In genomic region chr2:159101755-159102489, GRCh38 we compare ENCODE assay signal across 26 cellular contexts.
DNase-seq lines count a peak whose midpoint lies in the region; ATAC-seq, FAIRE-seq and TF ChIP-seq lines count a peak whose summit lies in the region.
"Had no signal": no experiment of that assay in that cellular context is flagged by ENCODE, and none has a peak within 500 bp of the region (broad histone marks: within the 10 kb centered on the region; RNA-seq: fewer than 3 reads in every experiment).

No MANE protein-coding gene starts in this region.

- no peak overlapping the region for H3K4me3 Mint-ChIP-seq in GM23338
- H3K4me3 Mint-ChIP-seq: natural killer cell treated with Interleukin-12 subunit alpha and Interleukin-12 subunit beta and Interleukin-15 and Interleukin-18, amount 100 ng/mL, for 72 hours; T-helper 2 cell treated with Interferon-gamma antibody and Interleukin-4, amounts not matched to agents 5 μg/mL and 100 μg/mL, for 36 hours; WTC11 had no signal

- peaks cover 3% of the 10 kb centered on the region; the same call in 2 of the 3 replicates for H3K9me3 Mint-ChIP-seq in GM23338
- H3K9me3 Mint-ChIP-seq: natural killer cell treated with Interleukin-12 subunit alpha and Interleukin-12 subunit beta and Interleukin-15 and Interleukin-18, amount 100 ng/mL, for 72 hours had no signal

- H3K4me3 ChIP-seq in A549 (no peak overlapping the region), lung (no peak overlapping the region), GM23338 (no peak overlapping the region)
- H3K4me3 ChIP-seq: esophagus squamous epithelium, gastrocnemius medialis, HAP-1, Peyer's patch, SK-N-MC, vagina had no signal

- H3K27me3 Mint-ChIP-seq in GM23338 (ENCODE audit: insufficient read depth, low read depth, poor library complexity), result peaks cover 2% of the 10 kb centered on the region

- peaks cover 3% of the 10 kb centered on the region; the same call in 2 of the 3 replicates for H3K36me3 Mint-ChIP-seq in GM23338 (ENCODE audit: low read depth)
- H3K36me3 Mint-ChIP-seq: natural killer cell treated with Interleukin-12 subunit alpha and Interleukin-12 subunit beta and Interleukin-15 and Interleukin-18, amount 100 ng/mL, for 72 hours had no signal

- H3K4me2 ChIP-seq in A549 (no peak overlapping the region), GM23338 (no peak overlapping the region)

- DNase-seq in A549 (ENCODE audit: low read depth in 1 of 2, low spot score in 1 of 2), result no peak
- peak; percentile 36 for DNase-seq in NCI-H510A (lab: John Stamatoyannopoulos, UW)
- DNase-seq in globus pallidus (ENCODE audit: low spot score), result peak; percentile 51
- DNase-seq in lung (ENCODE audit: low spot score), result peak; percentile 25
- no peak for DNase-seq in NCI-H1436 (lab: John Stamatoyannopoulos, UW)
- no peak for DNase-seq in GM23338 (ENCODE audit: low spot score)
- DNase-seq in HTR-8/SVneo (ENCODE audit: insufficient read length, low spot score), result no peak
- DNase-seq: ACHN; activated CD8-positive, alpha-beta memory T cell treated with anti-CD3 and anti-CD28 coated beads, Interleukin-2, amount 50 U/mL, for 4 hours; activated effector memory CD4-positive, alpha-beta T cell treated with Interleukin-2 at 50 U/mL for 16 hours; effector memory CD4-positive, alpha-beta T cell; esophagus squamous epithelium; gastrocnemius medialis; NCI-H1694 treated with DMSO at 0.1 percent for 48 hours; NCI-H226; Peyer's patch had no signal

- TF ChIP-seq RAD21 in A549 (conservative IDR thresholded peaks at IDR 0.05 in 1 of 2, IDR thresholded peaks at IDR 0.05 in 1 of 2), result no peak

- H3K27ac ChIP-seq in A549 (peak overlapping the region in 1 of 2 experiments; percentile 42; a peak in 1 of 6 replicates), lung (ENCODE audit: low read depth in 1 of 2, low read length in 1 of 2) (no peak overlapping the region), GM23338 (ENCODE audit: low read depth) (no peak overlapping the region)
- H3K27ac ChIP-seq: esophagus squamous epithelium, gastrocnemius medialis, parathyroid adenoma, SK-N-MC, vagina had no signal

- no peaks in the 10 kb centered on the region for H3K9me2 ChIP-seq in GM23338 (ENCODE audit: insufficient read depth)

- 96% methylated on average over 7 of the region's 8 CpGs for WGBS in A549 (ENCODE audit: missing lambda C conversion rate)
- WGBS in lung, 2 donors, result 81 to 90% methylated on average over 7 of the region's 8 CpGs

- no peak for TF ChIP-seq POLR2A in A549 (IDR thresholded peaks at IDR 0.05; ENCODE audit: low read length)

- H3K9me3 ChIP-seq in A549 (peaks cover 3% of the 10 kb centered on the region; the same call in 1 of the 3 replicates), lung (ENCODE audit: control insufficient read depth in 2 of 2, insufficient read depth in 1 of 2, low read length in 1 of 2) (no peaks in the 10 kb centered on the region)
- H3K9me3 ChIP-seq: gastrocnemius medialis, HAP-1, Peyer's patch, vagina had no signal

- no peak for ATAC-seq in A549
- ATAC-seq in lung (ENCODE audit: insufficient read depth, low FRiP score), result no peak
- ATAC-seq in HG02763 (IDR thresholded peaks at IDR 0.05; ENCODE audit: unreplicated experiment), result no peak
- no peak for ATAC-seq in GM23338
- ATAC-seq: gastrocnemius medialis; natural killer cell treated with Interleukin-12 subunit alpha and Interleukin-12 subunit beta and Interleukin-15 and Interleukin-18, amount 100 ng/mL, for 72 hours; WTC11 had no signal

- no peak overlapping the region for H3K27ac Mint-ChIP-seq in GM23338
- H3K27ac Mint-ChIP-seq: natural killer cell treated with Interleukin-12 subunit alpha and Interleukin-12 subunit beta and Interleukin-15 and Interleukin-18, amount 100 ng/mL, for 72 hours; T-helper 2 cell treated with Interferon-gamma antibody and Interleukin-4, amounts not matched to agents 5 μg/mL and 100 μg/mL, for 36 hours; WTC11 had no signal

- no peak for TF ChIP-seq EP300 in A549 (IDR thresholded peaks at IDR 0.05)

- H3K36me3 ChIP-seq in lung (ENCODE audit: control insufficient read depth in 2 of 2, insufficient read depth in 2 of 2, low read length in 2 of 2) (peaks cover 0 to 3% of the 10 kb centered on the region in 2 donors), GM23338 (ENCODE audit: insufficient read depth) (no peaks in the 10 kb centered on the region)
- H3K36me3 ChIP-seq: gastrocnemius medialis, HAP-1, Peyer's patch, vagina had no signal

- H3F3A ChIP-seq in GM23338 (replicated peaks; ENCODE audit: low read depth), result no peaks in the 10 kb centered on the region

- no peaks in the 10 kb centered on the region for H3K79me2 ChIP-seq in GM23338 (replicated peaks; ENCODE audit: insufficient read depth)
- H3K79me2 ChIP-seq: parathyroid adenoma had no signal

- TF ChIP-seq CTCF in A549 (IDR thresholded peaks at IDR 0.05) (no peak), lung (IDR thresholded peaks at IDR 0.05; ENCODE audit: control extremely low read depth, extremely low read depth) (no peak), GM23338 (conservative IDR thresholded peaks at IDR 0.05; ENCODE audit: low read depth in 2 of 2) (no peak)

- H3K27me3 ChIP-seq in lung (ENCODE audit: control insufficient read depth, insufficient read depth) (no peaks in the 10 kb centered on the region), GM23338 (ENCODE audit: insufficient read depth) (no peaks in the 10 kb centered on the region)
- H3K27me3 ChIP-seq: esophagus squamous epithelium, gastrocnemius medialis, Peyer's patch, vagina had no signal

- H3K4me1 Mint-ChIP-seq in GM23338, result peaks cover 5% of the 10 kb centered on the region; the same call in 2 of the 3 replicates

- CTCF ChIA-PET in A549 (lab: Yijun Ruan, JAX), result no interaction called here

- POLR2A ChIA-PET in A549 (lab: Yijun Ruan, JAX), result no interaction called here

- no peak overlapping the region for H2AFZ ChIP-seq in GM23338
- H2AFZ ChIP-seq: parathyroid adenoma had no signal

- no peaks in the 10 kb centered on the region for H4K20me1 ChIP-seq in GM23338 (replicated peaks; ENCODE audit: insufficient read depth)

- H3K4me1 ChIP-seq in A549, result peaks cover 22% of the 10 kb centered on the region; the same call in 2 of the 3 replicates
- peaks cover 8 to 25% of the 10 kb centered on the region in 2 donors for H3K4me1 ChIP-seq in lung (ENCODE audit: control insufficient read depth in 2 of 2, insufficient read depth in 2 of 2, low read length in 2 of 2)
- no peaks in the 10 kb centered on the region for H3K4me1 ChIP-seq in GM23338 (ENCODE audit: insufficient read depth)
- H3K4me1 ChIP-seq: HAP-1, parathyroid adenoma, Peyer's patch had no signal

- FAIRE-seq in A549 (lab: Jason Lieb, UNC) (no peak), HTR-8/SVneo (lab: Jason Lieb, UNC) (no peak)
- FAIRE-seq: colon, keratinocyte had no signal

TF ChIP-seq in A549, 52 proteins besides CTCF, POLR2A, EP300 and RAD21 (continues in another document):
- TF ChIP-seq PBX3 (IDR thresholded peaks at IDR 0.05) (no peak), TP53 (CRISPR knock-in tag; IDR thresholded peaks at IDR 0.05) (no peak), JUN (IDR thresholded peaks at IDR 0.05) (no peak), MAFK (IDR thresholded peaks at IDR 0.05; ENCODE audit: partially characterized antibody) (peak; percentile 20)

TF ChIP-seq in GM23338, 12 proteins besides CTCF, POLR2A, EP300 and RAD21 (continues in another document):
- TF ChIP-seq EZH2 (IDR thresholded peaks at IDR 0.05; ENCODE audit: low read depth, unreplicated experiment) (no peak), EZH2phosphoT487 (IDR thresholded peaks at IDR 0.05; ENCODE audit: unreplicated experiment) (no peak), POLR2AphosphoS5 (IDR thresholded peaks at IDR 0.05; ENCODE audit: low read depth) (no peak), ZNF114 (CRISPR knock-in tag; IDR thresholded peaks at IDR 0.05) (no peak), REST (IDR thresholded peaks at IDR 0.05; ENCODE audit: unreplicated experiment) (no peak), CREB1 (CRISPR knock-in tag; IDR thresholded peaks at IDR 0.05; ENCODE audit: low read depth) (no peak), STAT1 (IDR thresholded peaks at IDR 0.05; ENCODE audit: unreplicated experiment) (no peak), ETS1 (IDR thresholded peaks at IDR 0.05) (no peak), NANOG (IDR thresholded peaks at IDR 0.05; ENCODE audit: borderline replicate concordance) (no peak)

Comparison
In these comparisons a context has a peak if more than half of its experiments do, and no peak if none do; other contexts are left out.
1. DNase-seq: peak in NCI-H510A (single experiment), globus pallidus (single experiment) and lung (single experiment); none in A549 (0 of 2), NCI-H1436 (single experiment), GM23338 (single experiment) and HTR-8/SVneo (single experiment).